In genomic region chr4:24495388-24495787, GRCh38 we compare ENCODE assay signal across 20 cellular contexts.
DNase-seq lines count a peak whose midpoint lies in the region; ATAC-seq, FAIRE-seq and TF ChIP-seq lines count a peak whose summit lies in the region.
"Had no signal": no experiment of that assay in that cellular context is flagged by ENCODE, and none has a peak within 500 bp of the region (broad histone marks: within the 10 kb centered on the region; RNA-seq: fewer than 3 reads in every experiment).

No MANE protein-coding gene starts in this region.

- no peak for TF ChIP-seq EP300 in K562 (IDR thresholded peaks at IDR 0.05; ENCODE audit: low read length)

- WGBS in K562 (ENCODE audit: insufficient coverage, low coverage, missing lambda C conversion rate) = 0% methylated on average over 1 of the region's 1 CpG

- H3K4me3 ChIP-seq in HEK293 (ENCODE audit: low read depth, low read length) (no peak overlapping the region), K562 (no peak overlapping the region), PC-9 (no peak overlapping the region)
- H3K4me3 ChIP-seq: BLaER1 treated with 17β-estradiol and CSF1 and Interleukin-3, amounts not matched to agents 10 nM and 100 nM had no signal

- CTCF ChIA-PET in HEK293 (lab: Yijun Ruan, JAX) = no interaction called here
- CTCF ChIA-PET in K562 (lab: Yijun Ruan, JAX; ENCODE audit: low intra/inter-chr PET ratio) = no interaction called here
- CTCF ChIA-PET in RWPE1 (lab: Yijun Ruan, JAX) = no interaction called here
- CTCF ChIA-PET in PC-9 (lab: Charles Lee) = no interaction called here

- H2AFZ ChIP-seq in K562 (ENCODE audit: low read depth, low read length) (no peak overlapping the region), PC-9 (no peak overlapping the region)

- no peaks in the 10 kb centered on the region for H3K9me3 ChIP-seq in HEK293 (ENCODE audit: control insufficient read depth, insufficient read depth, low read depth, low read length)
- no peaks in the 10 kb centered on the region for H3K9me3 ChIP-seq in K562 (replicated peaks; ENCODE audit: control insufficient read depth, insufficient read depth, low read depth, low read length)
- no peaks in the 10 kb centered on the region for H3K9me3 ChIP-seq in PC-9 (ENCODE audit: insufficient read depth, low read depth)
- H3K9me3 ChIP-seq: BLaER1 treated with 17β-estradiol and CSF1 and Interleukin-3, amounts not matched to agents 10 nM and 100 nM; Caco-2 had no signal

- H3K9me1 ChIP-seq in K562 (ENCODE audit: control insufficient read depth, insufficient read depth, low read length) = no peaks in the 10 kb centered on the region

- in situ Hi-C loops in K562 (cut with MboI) = no loop called here

- no peak for TF ChIP-seq CTCF in HEK293 (tag by site-specific recombination; IDR thresholded peaks at IDR 0.05)
- no peak for TF ChIP-seq CTCF in K562 (IDR thresholded peaks at IDR 0.05 in 2 of 3, conservative IDR thresholded peaks at IDR 0.05 in 1 of 3; ENCODE audit: insufficient read depth in 2 of 3, low read depth in 1 of 3, low read length in 3 of 3)
- TF ChIP-seq CTCF in RWPE1 (conservative IDR thresholded peaks at IDR 0.05; ENCODE audit: low read depth) = no peak
- TF ChIP-seq CTCF in PC-9 (conservative IDR thresholded peaks at IDR 0.05) = no peak

- DNase-seq in K562 (ENCODE audit: extremely low read depth in 1 of 4, low spot score in 3 of 4) (no peak), RWPE1 (ENCODE audit: low spot score) (no peak), NOMO-1 treated with dmso at 0.1 percent for 144 hours (lab: John Stamatoyannopoulos, UW; ENCODE audit: unreplicated experiment) (no peak), PC-9 (no peak)
- DNase-seq: 8988T; ACHN; Caco-2; Calu3; CD4-positive, alpha-beta T cell; CD8-positive, alpha-beta T cell; DMS79 treated with DMSO at 0.1 percent for 48 hours; GF-D8 had no signal

- BruUV-seq in K562 (replicated peaks; lab: Mats Ljungman, UMichigan) (no TSS peak), PC-9 (replicated peaks; lab: Mats Ljungman, UMichigan) (no TSS peak)

- H3F3A ChIP-seq in PC-9 (ENCODE audit: insufficient read depth, low read depth) = no peaks in the 10 kb centered on the region

- intact Hi-C loops in K562 (cut with micrococcal nuclease) (no loop called here), PC-9 (cut with micrococcal nuclease; ENCODE audit: unreplicated experiment) (no loop called here)

- no peaks in the 10 kb centered on the region for H3K9me2 ChIP-seq in PC-9 (ENCODE audit: insufficient read depth)

- no peak for ATAC-seq in K562
- ATAC-seq: CD8-positive, alpha-beta T cell had no signal

- H3K79me2 ChIP-seq in K562 (ENCODE audit: control insufficient read depth, insufficient read depth, low read length) (no peaks in the 10 kb centered on the region), PC-9 (ENCODE audit: low read depth) (no peaks in the 10 kb centered on the region)

- no peaks in the 10 kb centered on the region for H3K4me1 ChIP-seq in HEK293 (ENCODE audit: control insufficient read depth, insufficient read depth, low read length)
- H3K4me1 ChIP-seq in K562 (replicated peaks in 1 of 2; ENCODE audit: control insufficient read depth in 2 of 2, insufficient read depth in 2 of 2, low read length in 2 of 2) = no peaks in the 10 kb centered on the region
- no peaks in the 10 kb centered on the region for H3K4me1 ChIP-seq in PC-9 (replicated peaks; ENCODE audit: insufficient read depth)
- H3K4me1 ChIP-seq: Caco-2 had no signal

- H3K27me3 ChIP-seq in K562 (ENCODE audit: control insufficient read depth in 2 of 2, insufficient read depth in 2 of 2, low read length in 2 of 2) (peaks cover 5 to 20% of the 10 kb centered on the region in 2 experiments; a peak in 3 of 5 replicates), PC-9 (ENCODE audit: insufficient read depth, low read depth) (no peaks in the 10 kb centered on the region)
- H3K27me3 ChIP-seq: BLaER1 treated with 17β-estradiol and CSF1 and Interleukin-3, amounts not matched to agents 10 nM and 100 nM had no signal

- H3K9ac ChIP-seq in K562 (ENCODE audit: insufficient read depth in 1 of 2, low read depth in 2 of 2, low read length in 2 of 2) = no peak overlapping the region
- H3K9ac ChIP-seq: BLaER1 treated with 17β-estradiol and CSF1 and Interleukin-3, amounts not matched to agents 10 nM and 100 nM had no signal

- H4K20me1 ChIP-seq in K562 (replicated peaks; ENCODE audit: control insufficient read depth, insufficient read depth, low read length) (no peaks in the 10 kb centered on the region; the same call in 1 of the 2 replicates), PC-9 (ENCODE audit: insufficient read depth) (no peaks in the 10 kb centered on the region)
- H4K20me1 ChIP-seq: BLaER1 treated with 17β-estradiol and CSF1 and Interleukin-3, amounts not matched to agents 10 nM and 100 nM had no signal

- no peak for TF ChIP-seq POLR2A in K562 (conservative IDR thresholded peaks at IDR 0.05)

- POLR2A ChIA-PET in HEK293 (lab: Yijun Ruan, JAX) (no interaction called here), K562 (lab: Yijun Ruan, JAX) (no interaction called here), RWPE1 (lab: Yijun Ruan, JAX; ENCODE audit: low non-redundant PET) (no interaction called here), PC-9 (lab: Charles Lee; ENCODE audit: unreplicated experiment) (no interaction called here)

- H3K27ac ChIP-seq in HEK293 (ENCODE audit: extremely low read depth, low read depth, low read length) (no peak overlapping the region), K562 (ENCODE audit: extremely low read depth, low read depth, low read length) (no peak overlapping the region), RWPE1 (no peak overlapping the region), PC-9 (no peak overlapping the region)
- H3K27ac ChIP-seq: BLaER1 treated with 17β-estradiol and CSF1 and Interleukin-3, amounts not matched to agents 10 nM and 100 nM; C4-2B had no signal

- no peak for TF ChIP-seq RAD21 in K562 (CRISPR knock-in tag; conservative IDR thresholded peaks at IDR 0.05 in 1 of 2, IDR thresholded peaks at IDR 0.05 in 1 of 2)

- no peaks in the 10 kb centered on the region for H3K36me3 ChIP-seq in HEK293 (ENCODE audit: control insufficient read depth in 2 of 2, insufficient read depth in 1 of 2, low read length in 2 of 2)
- no peaks in the 10 kb centered on the region for H3K36me3 ChIP-seq in K562 (ENCODE audit: control insufficient read depth, insufficient read depth, low read length)
- H3K36me3 ChIP-seq in PC-9 (ENCODE audit: low read depth) = no peaks in the 10 kb centered on the region
- H3K36me3 ChIP-seq: BLaER1 treated with 17β-estradiol and CSF1 and Interleukin-3, amounts not matched to agents 10 nM and 100 nM had no signal

- no peak overlapping the region for H3K4me2 ChIP-seq in K562 (ENCODE audit: insufficient read depth, low read length)
- no peak overlapping the region for H3K4me2 ChIP-seq in PC-9

- FAIRE-seq in K562 (lab: Jason Lieb, UNC) = no peak
- FAIRE-seq: A204.1, D721Med, G401.6, GM12891, GM19239 had no signal

TF ChIP-seq in HEK293, 187 proteins besides CTCF, POLR2A, EP300 and RAD21:
- TF ChIP-seq ZNF366 (tag by site-specific recombination; conservative IDR thresholded peaks at IDR 0.05) = peak; percentile 69
- no peak for TF ChIP-seq ZNF23 (tag by site-specific recombination; IDR thresholded peaks at IDR 0.05; ENCODE audit: borderline replicate concordance)
TF ChIP-seq in HEK293: peak in this region for 1.

TF ChIP-seq in K562, 482 proteins besides CTCF, POLR2A, EP300 and RAD21:
- TF ChIP-seq ZNF778 (CRISPR knock-in tag; IDR thresholded peaks at IDR 0.05) (no peak), ZNF511 (CRISPR knock-in tag; IDR thresholded peaks at IDR 0.05) (no peak), ZNF512 (tag; IDR thresholded peaks at IDR 0.05) (peak; percentile 67)
TF ChIP-seq in K562: peak in this region for 1.
